In genomic region chr3:114207768-114208167, GRCh38 we compare ENCODE assay signal across 15 cellular contexts. TPM values are rescaled to one million over a fixed set of nuclear protein-coding genes. Genes with fewer than 3 reads are reported as not detected.
DNase-seq lines count a peak whose midpoint lies in the region; ATAC-seq and TF ChIP-seq lines count a peak whose summit lies in the region.
"Had no signal": no experiment of that assay in that cellular context is flagged by ENCODE, and none has a peak within 500 bp of the region (broad histone marks: within the 10 kb centered on the region; RNA-seq: fewer than 3 reads in every experiment).

No MANE protein-coding gene starts in this region.

- DNase-seq in NOMO-1 treated with DMSO at 0.1 percent for 48 hours (lab: John Stamatoyannopoulos, UW; ENCODE audit: unreplicated experiment) (peak; percentile 8), NOMO-1 treated with dmso at 0.1 percent for 144 hours (lab: John Stamatoyannopoulos, UW; ENCODE audit: unreplicated experiment) (no peak), superior temporal gyrus (ENCODE audit: extremely low spot score) (no peak), sigmoid colon (no peak), SW480 (ENCODE audit: low spot score) (no peak)
- DNase-seq: 8988T; activated CD4-positive, alpha-beta memory T cell treated with anti-CD3 and anti-CD28 coated beads, Interleukin-2, amount 10 ng/mL, durations not matched to agents 7 days and 5 days; colonic mucosa; NCI-H1105 treated with DMSO at 0.1 percent for 48 hours had no signal

- no peak for TF ChIP-seq POLR2A in sigmoid colon (IDR thresholded peaks at IDR 0.05)

- H3K27ac Mint-ChIP-seq in stimulated activated memory B cell treated with anti-CD40 and anti-IgM and Interleukin-4, amounts not matched to agents 10 μg/mL and 1 μg/mL and 100 μg/mL, for 72 hours, result no peak overlapping the region
- H3K27ac Mint-ChIP-seq: activated CD4-positive, alpha-beta memory T cell treated with anti-CD3 and anti-CD28 coated beads, Interleukin-2, amount 10 ng/mL, durations not matched to agents 7 days and 5 days; activated naive CD8-positive, alpha-beta T cell; natural killer cell treated with Interleukin-12 subunit alpha and Interleukin-12 subunit beta and Interleukin-15 and Interleukin-18, amount 100 ng/mL, for 72 hours had no signal

- H3K36me3 Mint-ChIP-seq in stimulated activated memory B cell treated with anti-CD40 and anti-IgM and Interleukin-4, amounts not matched to agents 10 μg/mL and 1 μg/mL and 100 μg/mL, for 72 hours, result no peaks in the 10 kb centered on the region

- ATAC-seq in GM21619 (IDR thresholded peaks at IDR 0.05; ENCODE audit: unreplicated experiment) (peak; percentile 85), HG03103 (IDR thresholded peaks at IDR 0.05; ENCODE audit: low read depth, unreplicated experiment) (peak; percentile 93)
- peak; percentile 99 for ATAC-seq in stimulated activated memory B cell treated with anti-CD40 and anti-IgM and Interleukin-4, amounts not matched to agents 10 μg/mL and 1 μg/mL and 100 μg/mL, for 72 hours
- ATAC-seq: natural killer cell treated with Interleukin-12 subunit alpha and Interleukin-12 subunit beta and Interleukin-15 and Interleukin-18, amount 100 ng/mL, for 72 hours had no signal

- no peaks in the 10 kb centered on the region for H3K9me3 Mint-ChIP-seq in stimulated activated memory B cell treated with anti-CD40 and anti-IgM and Interleukin-4, amounts not matched to agents 10 μg/mL and 1 μg/mL and 100 μg/mL, for 72 hours
- H3K9me3 Mint-ChIP-seq: activated CD4-positive, alpha-beta memory T cell treated with anti-CD3 and anti-CD28 coated beads, Interleukin-2, amount 10 ng/mL, durations not matched to agents 7 days and 5 days; natural killer cell treated with Interleukin-12 subunit alpha and Interleukin-12 subunit beta and Interleukin-15 and Interleukin-18, amount 100 ng/mL, for 72 hours had no signal

- WGBS in sigmoid colon, 2 donors, result 67 to 68% methylated on average over 4 of the region's 4 CpGs

- H3K27me3 Mint-ChIP-seq in stimulated activated memory B cell treated with anti-CD40 and anti-IgM and Interleukin-4, amounts not matched to agents 10 μg/mL and 1 μg/mL and 100 μg/mL, for 72 hours, result no peaks in the 10 kb centered on the region
- H3K27me3 Mint-ChIP-seq: activated naive CD8-positive, alpha-beta T cell; natural killer cell treated with Interleukin-12 subunit alpha and Interleukin-12 subunit beta and Interleukin-15 and Interleukin-18, amount 100 ng/mL, for 72 hours had no signal

- no peak overlapping the region for H3K27ac ChIP-seq in sigmoid colon
- H3K27ac ChIP-seq: colonic mucosa had no signal

- H3K36me3 ChIP-seq in sigmoid colon, result no peaks in the 10 kb centered on the region
- H3K36me3 ChIP-seq: colonic mucosa had no signal

- no peak for TF ChIP-seq EP300 in sigmoid colon (IDR thresholded peaks at IDR 0.05)

- H3K4me1 Mint-ChIP-seq in stimulated activated memory B cell treated with anti-CD40 and anti-IgM and Interleukin-4, amounts not matched to agents 10 μg/mL and 1 μg/mL and 100 μg/mL, for 72 hours, result peaks cover 20% of the 10 kb centered on the region

- no peak overlapping the region for H3K4me3 Mint-ChIP-seq in stimulated activated memory B cell treated with anti-CD40 and anti-IgM and Interleukin-4, amounts not matched to agents 10 μg/mL and 1 μg/mL and 100 μg/mL, for 72 hours
- H3K4me3 Mint-ChIP-seq: activated CD4-positive, alpha-beta memory T cell treated with anti-CD3 and anti-CD28 coated beads, Interleukin-2, amount 10 ng/mL, durations not matched to agents 7 days and 5 days; activated naive CD8-positive, alpha-beta T cell; natural killer cell treated with Interleukin-12 subunit alpha and Interleukin-12 subunit beta and Interleukin-15 and Interleukin-18, amount 100 ng/mL, for 72 hours had no signal

- TF ChIP-seq CTCF in sigmoid colon (IDR thresholded peaks at IDR 0.05), result no peak

- H3K27me3 ChIP-seq in sigmoid colon, result peaks cover 0 to 4% (median 0%) of the 10 kb centered on the region in 3 donors
- H3K27me3 ChIP-seq: colonic mucosa had no signal

- no peak overlapping the region for H3K4me3 ChIP-seq in sigmoid colon
- H3K4me3 ChIP-seq: colonic mucosa had no signal

- H3K9me3 ChIP-seq in sigmoid colon, result no peaks in the 10 kb centered on the region
- H3K9me3 ChIP-seq: colonic mucosa had no signal

- intact Hi-C loops in sigmoid colon (cut with DNase I), result no loop called here

- no peaks in the 10 kb centered on the region for H3K4me1 ChIP-seq in sigmoid colon
- H3K4me1 ChIP-seq: colonic mucosa had no signal

RNA-seq across cellular contexts. Expression of gene DRD3, which starts 28.9 kb away (rescaled TPM):
- not detected for total RNA-seq in sigmoid colon
- polyA plus RNA-seq in sigmoid colon, result not detected
- total RNA-seq: activated CD4-positive, alpha-beta memory T cell treated with anti-CD3 and anti-CD28 coated beads, Interleukin-2, amount 10 ng/mL, durations not matched to agents 7 days and 5 days; colonic mucosa; natural killer cell treated with Interleukin-12 subunit alpha and Interleukin-12 subunit beta and Interleukin-15 and Interleukin-18, amount 100 ng/mL, for 72 hours had no signal
- polyA plus RNA-seq: keratinocyte had no signal

RNA-seq across cellular contexts. Expression of gene ZNF80, which starts 29.6 kb away (rescaled TPM):
- total RNA-seq in sigmoid colon, result not detected
- under 1 TPM in 1 of 3 donors, not detected in 2; 0.19 TPM for polyA plus RNA-seq in sigmoid colon
- total RNA-seq: colonic mucosa had no signal
- polyA plus RNA-seq: keratinocyte had no signal
